8 cellular contexts compared by ENCODE assay signal in genomic region chr4:128060620-128061565, GRCh38. TPM values are rescaled to one million over a fixed set of nuclear protein-coding genes. Genes with fewer than 3 reads are reported as not detected.
DNase-seq lines count a peak whose midpoint lies in the region; ATAC-seq and TF ChIP-seq lines count a peak whose summit lies in the region.

LARP1B (plus strand) TSS chr4:128061312; CDS start chr4:128074952, 13,640 bp downstream.

- no peaks in the 10 kb centered on the region for H3K9me3 Mint-ChIP-seq in activated B cell treated with CpG ODN at 0.5 μM for 24 hours

- H3K4me1 Mint-ChIP-seq in activated B cell treated with CpG ODN at 0.5 μM for 24 hours, result peaks cover 10% of the 10 kb centered on the region

- DNase-seq in AG09309 (ENCODE audit: low read depth) (peak; percentile 84), NCI-H2227 treated with DMSO at 0.1 percent for 48 hours (lab: John Stamatoyannopoulos, UW) (peak; percentile 76), activated B cell treated with CpG ODN at 0.5 μM for 24 hours (peak; percentile 95), cardiac fibroblast (ENCODE audit: low read depth in 2 of 2) (peak; percentile 96 to 99), iris pigment epithelial cell (ENCODE audit: low read depth) (peak; percentile 98)
- peak; percentile 83 to 91 for DNase-seq in stimulated activated CD4-positive, alpha-beta T cell treated with anti-CD3 and anti-CD28 coated beads, Interleukin-12 subunit alpha, Interleukin-12 subunit beta, amount 100 ng/mL, for 24 hours (ENCODE audit: low read depth in 2 of 2)

- TF ChIP-seq CTCF in AG09309 (IDR thresholded peaks at IDR 0.05; ENCODE audit: control insufficient read depth, insufficient read depth, low read depth, low read length, missing control alignments) (no peak), activated B cell treated with CpG ODN at 0.5 μM for 24 hours (IDR thresholded peaks at IDR 0.05) (no peak), cardiac fibroblast (IDR thresholded peaks at IDR 0.05; ENCODE audit: low read depth, low read length) (no peak)

- CTCF ChIA-PET in activated B cell treated with CpG ODN at 0.5 μM for 24 hours (lab: Charles Lee), result interaction anchor here (2.1 kb wide), 1 partner anchor 96 kb away, joined by 9 read pairs; the partner anchor contains the start of genes ABHD18 and MFSD8

- peak within 1 kb of the TSS; percentile 84 for H3K4me3 Mint-ChIP-seq in activated B cell treated with CpG ODN at 0.5 μM for 24 hours

- H3K36me3 Mint-ChIP-seq in activated B cell treated with CpG ODN at 0.5 μM for 24 hours (ENCODE audit: low read depth), result no peaks in the 10 kb centered on the region

- H3K4me3 ChIP-seq in AG09309 (ENCODE audit: control insufficient read depth, low read depth, low read length) (peak within 1 kb of the TSS; percentile 77), cardiac fibroblast (replicated peaks in 1 of 2; ENCODE audit: low read depth in 2 of 2, low read length in 2 of 2) (peak within 1 kb of the TSS; percentile 79 to 82)

- ATAC-seq in HG03175 (IDR thresholded peaks at IDR 0.05; ENCODE audit: unreplicated experiment), result peak; percentile 90
- ATAC-seq in activated B cell treated with CpG ODN at 0.5 μM for 24 hours (ENCODE audit: low read depth), result peak; percentile 89

- peak; percentile 95 for TF ChIP-seq POLR2A in GM18951 (IDR thresholded peaks at IDR 0.05; ENCODE audit: extremely low read depth, insufficient read depth, insufficient read length)

- peak within 1 kb of the TSS; percentile 90 for H3K27ac Mint-ChIP-seq in activated B cell treated with CpG ODN at 0.5 μM for 24 hours

- H3K27me3 Mint-ChIP-seq in activated B cell treated with CpG ODN at 0.5 μM for 24 hours, result no peaks in the 10 kb centered on the region

- POLR2A ChIA-PET in activated B cell treated with CpG ODN at 0.5 μM for 24 hours (lab: Charles Lee), result interaction anchor here (0.8 to 2.7 kb wide), 12 partner anchors 11 to 1033 kb away, joined by 3 to 69 read pairs (median 5); partner anchors contain the start of genes ABHD18, MFSD8, PGRMC2 and PLK4

- in situ Hi-C loops in GM18951 (cut with MboI; ENCODE audit: low sequenced_read_pairs, unreplicated experiment), result no loop called here

- intact Hi-C loops in activated B cell treated with CpG ODN at 0.5 μM for 24 hours (cut with micrococcal nuclease), result loop anchor here (1.0 to 5.0 kb wide), 7 partner anchors 64 to 1032 kb away; partner anchors contain the start of genes ABHD18, HSPA4L, JADE1 and MFSD8

RNA-seq across cellular contexts. Expression of gene LARP1B, which starts in this region (rescaled TPM):
- 10.7 and 11.5 TPM in 2 replicates for total RNA-seq in activated B cell treated with CpG ODN at 0.5 μM for 24 hours

Comparison
In these comparisons a context has a peak if more than half of its experiments do, and no peak if none do; other contexts are left out.
1. Peak in every context shown above with its lines: DNase-seq, ATAC-seq and H3K4me3 ChIP-seq.